In genomic region chr1:7961199-7962010, GRCh38 we compare ENCODE assay signal across 8 cellular contexts. TPM values are rescaled to one million over a fixed set of nuclear protein-coding genes. Genes with fewer than 3 reads are reported as not detected.
DNase-seq lines count a peak whose midpoint lies in the region; ATAC-seq and TF ChIP-seq lines count a peak whose summit lies in the region.

Gene PARK7, plus strand, starts transcription at chr1:7961711. Its CDS starts 1,075 bp downstream, at chr1:7962786.

- H3K4me1 Mint-ChIP-seq in chondrocyte (ENCODE audit: low read depth): peaks cover 50% of the 10 kb centered on the region

- H3K36me3 ChIP-seq in BJ (ENCODE audit: control insufficient read depth, insufficient read depth, low read length) (peaks cover 12% of the 10 kb centered on the region), kidney epithelial cell (ENCODE audit: control insufficient read depth, insufficient read depth, low read length) (peaks cover 5% of the 10 kb centered on the region)

- H3K9me3 Mint-ChIP-seq in chondrocyte (ENCODE audit: low read depth): no peaks in the 10 kb centered on the region

- POLR2A ChIA-PET in BJ (lab: Charles Lee): interaction anchor here (0.6 kb wide), 2 partner anchors 50 to 259 kb away, joined by 4 to 13 read pairs; no protein-coding TSS in a partner anchor

- peak; percentile 64 for TF ChIP-seq CTCF in BJ (IDR thresholded peaks at IDR 0.05; ENCODE audit: insufficient read depth, low read depth, low read length)
- TF ChIP-seq CTCF in chondrocyte (IDR thresholded peaks at IDR 0.05): peak; percentile 75
- TF ChIP-seq CTCF in kidney epithelial cell (IDR thresholded peaks at IDR 0.05; ENCODE audit: insufficient read depth, low read length, poor library complexity, severe bottlenecking): peak; percentile 66

- H3K4me3 Mint-ChIP-seq in chondrocyte (ENCODE audit: unreplicated experiment): peak within 1 kb of the TSS; percentile 95

- CTCF ChIA-PET in BJ (lab: Yijun Ruan, JAX): no interaction called here

- peak; percentile 89 for ATAC-seq in HG03442 (IDR thresholded peaks at IDR 0.05; ENCODE audit: unreplicated experiment)

- H3K4me3 ChIP-seq in BJ (ENCODE audit: low read depth, low read length) (peak within 1 kb of the TSS; percentile 85), kidney epithelial cell (ENCODE audit: low read depth, low read length) (peak within 1 kb of the TSS; percentile 92)

- peaks cover 14% of the 10 kb centered on the region for H3K36me3 Mint-ChIP-seq in chondrocyte (ENCODE audit: low read depth)

- no peaks in the 10 kb centered on the region for H3K27me3 Mint-ChIP-seq in chondrocyte (ENCODE audit: low read depth)

- peak within 1 kb of the TSS; percentile 98 for H3K27ac Mint-ChIP-seq in chondrocyte (ENCODE audit: unreplicated experiment)

- no peaks in the 10 kb centered on the region for H3K27me3 ChIP-seq in BJ (ENCODE audit: control insufficient read depth, insufficient read depth, low read length)
- H3K27me3 ChIP-seq in kidney epithelial cell (ENCODE audit: control insufficient read depth, insufficient read depth, low read length): no peaks in the 10 kb centered on the region

- DNase-seq in BJ (ENCODE audit: low read depth) (peak; percentile 91), GM19238 (ENCODE audit: insufficient read length, low spot score) (peak; percentile 92), NCI-H510A treated with DMSO at 0.1 percent for 48 hours (lab: John Stamatoyannopoulos, UW) (peak; percentile 100), chondrocyte (ENCODE audit: low spot score) (peak; percentile 100), kidney epithelial cell (ENCODE audit: low read depth) (peak; percentile 90)
- peak; percentile 99 to 100 for DNase-seq in activated CD4-positive, alpha-beta T cell treated with anti-CD3 and anti-CD28 coated beads for 24 hours (ENCODE audit: low read depth in 2 of 2)
- peak; percentile 100 for DNase-seq in stimulated activated CD4-positive, alpha-beta T cell treated with anti-CD3 and anti-CD28 coated beads, Interleukin-15, amount 100 ng/mL, for 48 hours (ENCODE audit: low read depth in 2 of 2)

RNA-seq across cellular contexts. Expression of gene PARK7, which starts in this region (rescaled TPM):
- 242 and 358 TPM in 2 replicates for polyA plus RNA-seq in BJ (2011; rRNA removed)
- 33.3 and 34.7 TPM in 2 replicates for polyA minus RNA-seq in BJ (2011; rRNA and poly(A)+ RNA removed)
- total RNA-seq in chondrocyte (250 to 288 TPM (median 254 TPM) in 3 replicates), kidney epithelial cell (183 and 228 TPM in 2 replicates)

Comparison
In these comparisons a context has a peak if more than half of its experiments do, and no peak if none do; other contexts are left out.
1. Peak in every context shown above with its lines: DNase-seq, ATAC-seq and H3K4me3 ChIP-seq.